ENCODE assay signal across 1 cellular context in the genomic region with DNA sequence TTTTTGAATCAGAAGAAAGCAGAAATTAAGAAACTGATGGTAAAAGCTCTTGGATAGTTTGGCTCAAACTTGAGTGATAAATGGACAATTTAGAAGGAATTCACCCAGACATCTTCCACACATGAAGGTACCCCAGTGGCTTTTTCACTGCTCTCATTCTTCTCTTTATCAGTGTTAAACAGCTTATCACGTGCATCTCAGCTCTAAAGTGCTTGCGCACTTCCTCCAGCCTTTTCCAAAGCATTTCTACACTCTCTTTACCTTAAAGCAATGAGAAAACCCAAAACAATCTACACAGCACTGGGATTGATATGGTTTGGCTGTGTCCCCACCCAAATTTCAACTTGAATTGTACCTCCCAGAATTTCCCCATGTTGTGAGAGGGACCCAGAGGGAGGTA.
TF ChIP-seq lines count a peak whose summit lies in the region.

No MANE protein-coding gene starts in this region.

TF ChIP-seq in GM23338, 12 proteins besides CTCF, POLR2A, EP300 and RAD21:
- TF ChIP-seq, protein P1, sequence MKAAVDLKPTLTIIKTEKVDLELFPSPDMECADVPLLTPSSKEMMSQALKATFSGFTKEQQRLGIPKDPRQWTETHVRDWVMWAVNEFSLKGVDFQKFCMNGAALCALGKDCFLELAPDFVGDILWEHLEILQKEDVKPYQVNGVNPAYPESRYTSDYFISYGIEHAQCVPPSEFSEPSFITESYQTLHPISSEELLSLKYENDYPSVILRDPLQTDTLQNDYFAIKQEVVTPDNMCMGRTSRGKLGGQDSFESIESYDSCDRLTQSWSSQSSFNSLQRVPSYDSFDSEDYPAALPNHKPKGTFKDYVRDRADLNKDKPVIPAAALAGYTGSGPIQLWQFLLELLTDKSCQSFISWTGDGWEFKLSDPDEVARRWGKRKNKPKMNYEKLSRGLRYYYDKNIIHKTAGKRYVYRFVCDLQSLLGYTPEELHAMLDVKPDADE (IDR thresholded peaks at IDR 0.05), result no peak
- TF ChIP-seq, protein P2, sequence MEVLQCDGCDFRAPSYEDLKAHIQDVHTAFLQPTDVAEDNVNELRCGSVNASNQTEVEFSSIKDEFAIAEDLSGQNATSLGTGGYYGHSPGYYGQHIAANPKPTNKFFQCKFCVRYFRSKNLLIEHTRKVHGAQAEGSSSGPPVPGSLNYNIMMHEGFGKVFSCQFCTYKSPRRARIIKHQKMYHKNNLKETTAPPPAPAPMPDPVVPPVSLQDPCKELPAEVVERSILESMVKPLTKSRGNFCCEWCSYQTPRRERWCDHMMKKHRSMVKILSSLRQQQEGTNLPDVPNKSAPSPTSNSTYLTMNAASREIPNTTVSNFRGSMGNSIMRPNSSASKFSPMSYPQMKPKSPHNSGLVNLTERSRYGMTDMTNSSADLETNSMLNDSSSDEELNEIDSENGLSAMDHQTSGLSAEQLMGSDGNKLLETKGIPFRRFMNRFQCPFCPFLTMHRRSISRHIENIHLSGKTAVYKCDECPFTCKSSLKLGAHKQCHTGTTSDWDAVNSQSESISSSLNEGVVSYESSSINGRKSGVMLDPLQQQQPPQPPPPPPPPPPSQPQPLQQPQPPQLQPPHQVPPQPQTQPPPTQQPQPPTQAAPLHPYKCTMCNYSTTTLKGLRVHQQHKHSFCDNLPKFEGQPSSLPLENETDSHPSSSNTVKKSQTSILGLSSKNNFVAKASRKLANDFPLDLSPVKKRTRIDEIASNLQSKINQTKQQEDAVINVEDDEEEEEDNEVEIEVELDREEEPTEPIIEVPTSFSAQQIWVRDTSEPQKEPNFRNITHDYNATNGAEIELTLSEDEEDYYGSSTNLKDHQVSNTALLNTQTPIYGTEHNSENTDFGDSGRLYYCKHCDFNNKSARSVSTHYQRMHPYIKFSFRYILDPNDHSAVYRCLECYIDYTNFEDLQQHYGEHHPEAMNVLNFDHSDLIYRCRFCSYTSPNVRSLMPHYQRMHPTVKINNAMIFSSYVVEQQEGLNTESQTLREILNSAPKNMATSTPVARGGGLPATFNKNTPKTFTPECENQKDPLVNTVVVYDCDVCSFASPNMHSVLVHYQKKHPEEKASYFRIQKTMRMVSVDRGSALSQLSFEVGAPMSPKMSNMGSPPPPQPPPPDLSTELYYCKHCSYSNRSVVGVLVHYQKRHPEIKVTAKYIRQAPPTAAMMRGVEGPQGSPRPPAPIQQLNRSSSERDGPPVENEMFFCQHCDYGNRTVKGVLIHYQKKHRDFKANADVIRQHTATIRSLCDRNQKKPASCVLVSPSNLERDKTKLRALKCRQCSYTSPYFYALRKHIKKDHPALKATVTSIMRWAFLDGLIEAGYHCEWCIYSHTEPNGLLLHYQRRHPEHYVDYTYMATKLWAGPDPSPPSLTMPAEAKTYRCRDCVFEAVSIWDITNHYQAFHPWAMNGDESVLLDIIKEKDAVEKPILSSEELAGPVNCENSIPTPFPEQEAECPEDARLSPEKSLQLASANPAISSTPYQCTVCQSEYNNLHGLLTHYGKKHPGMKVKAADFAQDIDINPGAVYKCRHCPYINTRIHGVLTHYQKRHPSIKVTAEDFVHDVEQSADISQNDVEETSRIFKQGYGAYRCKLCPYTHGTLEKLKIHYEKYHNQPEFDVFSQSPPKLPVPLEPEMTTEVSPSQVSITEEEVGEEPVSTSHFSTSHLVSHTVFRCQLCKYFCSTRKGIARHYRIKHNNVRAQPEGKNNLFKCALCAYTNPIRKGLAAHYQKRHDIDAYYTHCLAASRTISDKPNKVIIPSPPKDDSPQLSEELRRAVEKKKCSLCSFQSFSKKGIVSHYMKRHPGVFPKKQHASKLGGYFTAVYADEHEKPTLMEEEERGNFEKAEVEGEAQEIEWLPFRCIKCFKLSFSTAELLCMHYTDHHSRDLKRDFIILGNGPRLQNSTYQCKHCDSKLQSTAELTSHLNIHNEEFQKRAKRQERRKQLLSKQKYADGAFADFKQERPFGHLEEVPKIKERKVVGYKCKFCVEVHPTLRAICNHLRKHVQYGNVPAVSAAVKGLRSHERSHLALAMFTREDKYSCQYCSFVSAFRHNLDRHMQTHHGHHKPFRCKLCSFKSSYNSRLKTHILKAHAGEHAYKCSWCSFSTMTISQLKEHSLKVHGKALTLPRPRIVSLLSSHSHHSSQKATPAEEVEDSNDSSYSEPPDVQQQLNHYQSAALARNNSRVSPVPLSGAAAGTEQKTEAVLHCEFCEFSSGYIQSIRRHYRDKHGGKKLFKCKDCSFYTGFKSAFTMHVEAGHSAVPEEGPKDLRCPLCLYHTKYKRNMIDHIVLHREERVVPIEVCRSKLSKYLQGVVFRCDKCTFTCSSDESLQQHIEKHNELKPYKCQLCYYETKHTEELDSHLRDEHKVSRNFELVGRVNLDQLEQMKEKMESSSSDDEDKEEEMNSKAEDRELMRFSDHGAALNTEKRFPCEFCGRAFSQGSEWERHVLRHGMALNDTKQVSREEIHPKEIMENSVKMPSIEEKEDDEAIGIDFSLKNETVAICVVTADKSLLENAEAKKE (CRISPR knock-in tag; IDR thresholded peaks at IDR 0.05), result no peak
- TF ChIP-seq, protein P3, sequence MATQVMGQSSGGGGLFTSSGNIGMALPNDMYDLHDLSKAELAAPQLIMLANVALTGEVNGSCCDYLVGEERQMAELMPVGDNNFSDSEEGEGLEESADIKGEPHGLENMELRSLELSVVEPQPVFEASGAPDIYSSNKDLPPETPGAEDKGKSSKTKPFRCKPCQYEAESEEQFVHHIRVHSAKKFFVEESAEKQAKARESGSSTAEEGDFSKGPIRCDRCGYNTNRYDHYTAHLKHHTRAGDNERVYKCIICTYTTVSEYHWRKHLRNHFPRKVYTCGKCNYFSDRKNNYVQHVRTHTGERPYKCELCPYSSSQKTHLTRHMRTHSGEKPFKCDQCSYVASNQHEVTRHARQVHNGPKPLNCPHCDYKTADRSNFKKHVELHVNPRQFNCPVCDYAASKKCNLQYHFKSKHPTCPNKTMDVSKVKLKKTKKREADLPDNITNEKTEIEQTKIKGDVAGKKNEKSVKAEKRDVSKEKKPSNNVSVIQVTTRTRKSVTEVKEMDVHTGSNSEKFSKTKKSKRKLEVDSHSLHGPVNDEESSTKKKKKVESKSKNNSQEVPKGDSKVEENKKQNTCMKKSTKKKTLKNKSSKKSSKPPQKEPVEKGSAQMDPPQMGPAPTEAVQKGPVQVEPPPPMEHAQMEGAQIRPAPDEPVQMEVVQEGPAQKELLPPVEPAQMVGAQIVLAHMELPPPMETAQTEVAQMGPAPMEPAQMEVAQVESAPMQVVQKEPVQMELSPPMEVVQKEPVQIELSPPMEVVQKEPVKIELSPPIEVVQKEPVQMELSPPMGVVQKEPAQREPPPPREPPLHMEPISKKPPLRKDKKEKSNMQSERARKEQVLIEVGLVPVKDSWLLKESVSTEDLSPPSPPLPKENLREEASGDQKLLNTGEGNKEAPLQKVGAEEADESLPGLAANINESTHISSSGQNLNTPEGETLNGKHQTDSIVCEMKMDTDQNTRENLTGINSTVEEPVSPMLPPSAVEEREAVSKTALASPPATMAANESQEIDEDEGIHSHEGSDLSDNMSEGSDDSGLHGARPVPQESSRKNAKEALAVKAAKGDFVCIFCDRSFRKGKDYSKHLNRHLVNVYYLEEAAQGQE (IDR thresholded peaks at IDR 0.05; ENCODE audit: unreplicated experiment), result no peak
- TF ChIP-seq NANOG (IDR thresholded peaks at IDR 0.05; ENCODE audit: borderline replicate concordance), result no peak
- TF ChIP-seq CREB1 (CRISPR knock-in tag; IDR thresholded peaks at IDR 0.05; ENCODE audit: low read depth), result no peak
- TF ChIP-seq ZNF331 (CRISPR knock-in tag; IDR thresholded peaks at IDR 0.05; ENCODE audit: low read depth), result no peak
- TF ChIP-seq JUNB (IDR thresholded peaks at IDR 0.05; ENCODE audit: unreplicated experiment), result no peak
- no peak for TF ChIP-seq POLR2AphosphoS5 (IDR thresholded peaks at IDR 0.05; ENCODE audit: low read depth)
